31 cellular contexts compared by ENCODE assay signal in genomic region chr4:137181293-137181899, GRCh38.
"Had no signal": no experiment of that assay in that cellular context is flagged by ENCODE, and none has a peak within 500 bp of the region (broad histone marks: within the 10 kb centered on the region; RNA-seq: fewer than 3 reads in every experiment).

No MANE protein-coding gene starts in this region.

- FAIRE-seq: urothelium cell line had no signal

- H3K4me2 ChIP-seq: neural progenitor cell, smooth muscle cell had no signal

- H3K36me3 ChIP-seq: neural progenitor cell, ovary, spleen, suprapubic skin, tibial artery, transverse colon, upper lobe of right lung, vagina had no signal

- H3K9me3 ChIP-seq: ovary, psoas muscle, suprapubic skin, testis, tibial artery, transverse colon, upper lobe of right lung, vagina had no signal

- H3K79me2 ChIP-seq: parathyroid adenoma had no signal

- H2AFZ ChIP-seq: parathyroid adenoma had no signal

- H3K27me3 ChIP-seq: neural progenitor cell, ovary, spleen, suprapubic skin, testis, tibial artery, transverse colon, upper lobe of right lung, vagina had no signal

- H3K9ac ChIP-seq: neural progenitor cell, parathyroid adenoma had no signal

- DNase-seq: naive thymus-derived CD8-positive, alpha-beta T cell; nephron progenitor cell; occipital lobe; ovary; posterior cingulate gyrus; psoas muscle; right cardiac atrium; spleen; stimulated activated CD4-positive, alpha-beta T cell treated with anti-CD3 and anti-CD28 coated beads, Interleukin-12 subunit alpha, Interleukin-12 subunit beta, amount 100 ng/mL, for 4 hours; stimulated activated CD4-positive, alpha-beta T cell treated with anti-CD3 and anti-CD28 coated beads, Interleukin-1b, Interleukin-23, amount 100 ng/mL, for 48 hours; stimulated activated CD4-positive, alpha-beta T cell treated with anti-CD3 and anti-CD28 coated beads, Interleukin-4, amount 100 ng/mL, for 1 hour; stimulated activated CD4-positive, alpha-beta T cell treated with anti-CD3 and anti-CD28 coated beads, Interleukin-4, amount 100 ng/mL, for 4 hours; stimulated activated CD8-positive, alpha-beta memory T cell treated with anti-CD3 and anti-CD28 coated beads, Interleukin-4, amount 100 ng/mL, for 48 hours; stimulated activated naive CD4-positive, alpha-beta T cell; stimulated activated naive CD8-positive, alpha-beta T cell treated with anti-CD3 and anti-CD28 coated beads, Interleukin-15, amount 100 ng/mL, for 72 hours; stimulated activated naive CD8-positive, alpha-beta T cell treated with anti-CD3 and anti-CD28 coated beads, Interleukin-15, Interleukin-2, amounts not matched to agents 100 U/mL and 50 U/mL, for 24 hours; substantia nigra; testis; tibial artery; transverse colon; upper lobe of right lung had no signal

- ATAC-seq: naive thymus-derived CD8-positive, alpha-beta T cell; natural killer cell treated with Interleukin-12 subunit alpha and Interleukin-12 subunit beta and Interleukin-15 and Interleukin-18, amount 100 ng/mL, for 72 hours; psoas muscle; right cardiac atrium; sciatic nerve; stimulated activated memory B cell treated with anti-CD40 and anti-IgM and Interleukin-4, amounts not matched to agents 10 μg/mL and 1 μg/mL and 100 μg/mL, for 72 hours; stimulated activated naive CD8-positive, alpha-beta T cell treated with anti-CD3 and anti-CD28 coated beads, Interleukin-15, amount 100 ng/mL, for 72 hours; stimulated activated naive CD8-positive, alpha-beta T cell treated with anti-CD3 and anti-CD28 coated beads, Interleukin-15, Interleukin-2, amounts not matched to agents 100 U/mL and 50 U/mL, for 24 hours; upper lobe of right lung had no signal

- H3K27ac ChIP-seq: neural progenitor cell, ovary, parathyroid adenoma, psoas muscle, skin epidermis, spleen, suprapubic skin, testis, tibial artery, transverse colon, upper lobe of right lung, vagina had no signal

- H3K4me1 ChIP-seq: neural progenitor cell, parathyroid adenoma, psoas muscle, spleen, suprapubic skin, testis, tibial artery, transverse colon, upper lobe of right lung, vagina had no signal

- H3K4me3 ChIP-seq: neural progenitor cell, ovary, psoas muscle, skin epidermis, smooth muscle cell, spleen, suprapubic skin, testis, tibial artery, transverse colon, upper lobe of right lung, vagina had no signal
